35 cellular contexts compared by ENCODE assay signal in genomic region chr1:222457513-222457912, GRCh38.
"Had no signal": no experiment of that assay in that cellular context is flagged by ENCODE, and none has a peak within 500 bp of the region (broad histone marks: within the 10 kb centered on the region; RNA-seq: fewer than 3 reads in every experiment).

No MANE protein-coding gene starts in this region.

- H3K4me3 ChIP-seq: MG63 had no signal

- H3K36me3 ChIP-seq: MG63 had no signal

- H3K27me3 ChIP-seq: MG63 had no signal

- DNase-seq: Karpas-422, Kasumi-1, MG63, MM.1S, MV-4-11, NCI-H1048, NCI-H1092, NCI-H1092 treated with DMSO at 0.1 percent for 48 hours, NCI-H1105, NCI-H1105 treated with DMSO at 0.1 percent for 48 hours, NCI-H1417, NCI-H1417 treated with DMSO at 0.1 percent for 48 hours, NCI-H1436, NCI-H1436 treated with DMSO at 0.1 percent for 48 hours, NCI-H146, NCI-H1694, NCI-H1694 treated with DMSO at 0.1 percent for 48 hours, NCI-H187, NCI-H187 treated with DMSO at 0.1 percent for 48 hours, NCI-H1930, NCI-H2029, NCI-H2029 treated with DMSO at 0.1 percent for 48 hours, NCI-H2081, NCI-H2081 treated with DMSO at 0.1 percent for 48 hours, NCI-H2107, NCI-H2171, NCI-H2171 treated with DMSO at 0.1 percent for 48 hours, NCI-H2227 treated with DMSO at 0.1 percent for 48 hours, NCI-H226, NCI-H345, NCI-H446, NCI-H446 treated with DMSO at 0.1 percent for 48 hours, NCI-H510A, NCI-H510A treated with DMSO at 0.1 percent for 48 hours, NCI-H524 had no signal
